ENCODE assay signal across 1 cellular context in the genomic region with DNA sequence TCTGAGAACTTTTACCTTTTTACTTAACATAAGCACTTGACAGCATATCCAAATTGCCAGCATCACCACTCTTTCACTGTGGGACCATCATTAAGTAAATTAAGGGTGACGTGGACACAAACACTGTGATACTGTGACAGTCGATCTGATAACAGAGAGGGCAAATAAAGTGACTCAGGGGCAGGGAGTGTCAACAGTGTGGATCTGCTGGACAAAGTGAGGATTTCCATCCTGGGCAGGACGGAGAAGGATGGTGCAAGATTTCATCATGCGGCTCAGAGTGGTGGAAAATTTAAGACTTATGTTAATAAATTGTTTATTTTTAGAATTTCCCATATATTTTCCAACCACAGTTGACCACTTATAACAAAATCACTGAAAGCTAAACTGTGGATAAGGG.
A peak's percentile ranks its signal among the peaks of the same experiment; 100 is the strongest.
TF ChIP-seq lines count a peak whose summit lies in the region.

No MANE protein-coding gene starts in this region.

TF ChIP-seq in HepG2, 621 proteins besides CTCF, POLR2A, EP300 and RAD21 (continued from another document and continues in another):
- no peak for TF ChIP-seq CBFB (CRISPR knock-in tag; IDR thresholded peaks at IDR 0.05)
- TF ChIP-seq SOX6 (IDR thresholded peaks at IDR 0.05), result no peak
- peak; percentile 80 for TF ChIP-seq SOX6 (CRISPR knock-in tag; IDR thresholded peaks at IDR 0.05)
- TF ChIP-seq, protein P1, sequence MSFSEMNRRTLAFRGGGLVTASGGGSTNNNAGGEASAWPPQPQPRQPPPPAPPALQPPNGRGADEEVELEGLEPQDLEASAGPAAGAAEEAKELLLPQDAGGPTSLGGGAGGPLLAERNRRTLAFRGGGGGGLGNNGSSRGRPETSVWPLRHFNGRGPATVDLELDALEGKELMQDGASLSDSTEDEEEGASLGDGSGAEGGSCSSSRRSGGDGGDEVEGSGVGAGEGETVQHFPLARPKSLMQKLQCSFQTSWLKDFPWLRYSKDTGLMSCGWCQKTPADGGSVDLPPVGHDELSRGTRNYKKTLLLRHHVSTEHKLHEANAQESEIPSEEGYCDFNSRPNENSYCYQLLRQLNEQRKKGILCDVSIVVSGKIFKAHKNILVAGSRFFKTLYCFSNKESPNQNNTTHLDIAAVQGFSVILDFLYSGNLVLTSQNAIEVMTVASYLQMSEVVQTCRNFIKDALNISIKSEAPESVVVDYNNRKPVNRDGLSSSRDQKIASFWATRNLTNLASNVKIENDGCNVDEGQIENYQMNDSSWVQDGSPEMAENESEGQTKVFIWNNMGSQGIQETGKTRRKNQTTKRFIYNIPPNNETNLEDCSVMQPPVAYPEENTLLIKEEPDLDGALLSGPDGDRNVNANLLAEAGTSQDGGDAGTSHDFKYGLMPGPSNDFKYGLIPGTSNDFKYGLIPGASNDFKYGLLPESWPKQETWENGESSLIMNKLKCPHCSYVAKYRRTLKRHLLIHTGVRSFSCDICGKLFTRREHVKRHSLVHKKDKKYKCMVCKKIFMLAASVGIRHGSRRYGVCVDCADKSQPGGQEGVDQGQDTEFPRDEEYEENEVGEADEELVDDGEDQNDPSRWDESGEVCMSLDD (CRISPR knock-in tag; IDR thresholded peaks at IDR 0.05; ENCODE audit: borderline replicate concordance), result no peak
- peak; percentile 30; the same call in 1 of the 2 replicates for TF ChIP-seq ZNF224 (CRISPR knock-in tag; IDR thresholded peaks at IDR 0.05)
- no peak for TF ChIP-seq LCORL (IDR thresholded peaks at IDR 0.05)
- TF ChIP-seq LCORL (CRISPR knock-in tag; IDR thresholded peaks at IDR 0.05), result peak; percentile 69; the same call in 1 of the 2 replicates
- TF ChIP-seq SMC3 (IDR thresholded peaks at IDR 0.05; ENCODE audit: low read length), result peak; percentile 33; the same call in 1 of the 2 replicates
- no peak for TF ChIP-seq ZNF550 (CRISPR knock-in tag; IDR thresholded peaks at IDR 0.05; ENCODE audit: borderline replicate concordance)
- TF ChIP-seq ZKSCAN5 (CRISPR knock-in tag; IDR thresholded peaks at IDR 0.05), result no peak
- no peak for TF ChIP-seq YY1 (IDR thresholded peaks at IDR 0.05; ENCODE audit: insufficient read depth, insufficient replicate concordance, low read depth, low read length)
- TF ChIP-seq, protein P2, sequence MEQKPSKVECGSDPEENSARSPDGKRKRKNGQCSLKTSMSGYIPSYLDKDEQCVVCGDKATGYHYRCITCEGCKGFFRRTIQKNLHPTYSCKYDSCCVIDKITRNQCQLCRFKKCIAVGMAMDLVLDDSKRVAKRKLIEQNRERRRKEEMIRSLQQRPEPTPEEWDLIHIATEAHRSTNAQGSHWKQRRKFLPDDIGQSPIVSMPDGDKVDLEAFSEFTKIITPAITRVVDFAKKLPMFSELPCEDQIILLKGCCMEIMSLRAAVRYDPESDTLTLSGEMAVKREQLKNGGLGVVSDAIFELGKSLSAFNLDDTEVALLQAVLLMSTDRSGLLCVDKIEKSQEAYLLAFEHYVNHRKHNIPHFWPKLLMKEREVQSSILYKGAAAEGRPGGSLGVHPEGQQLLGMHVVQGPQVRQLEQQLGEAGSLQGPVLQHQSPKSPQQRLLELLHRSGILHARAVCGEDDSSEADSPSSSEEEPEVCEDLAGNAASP (CRISPR knock-in tag; IDR thresholded peaks at IDR 0.05; ENCODE audit: borderline replicate concordance), result peak; percentile 85
- TF ChIP-seq ZNF672 (CRISPR knock-in tag; IDR thresholded peaks at IDR 0.05), result no peak
- no peak for TF ChIP-seq PHF8 (CRISPR knock-in tag; IDR thresholded peaks at IDR 0.05)
- TF ChIP-seq MXD4 (CRISPR knock-in tag; IDR thresholded peaks at IDR 0.05), result no peak
- TF ChIP-seq JDP2 (CRISPR knock-in tag; IDR thresholded peaks at IDR 0.05; ENCODE audit: borderline replicate concordance), result no peak
- TF ChIP-seq FOXO1 (CRISPR knock-in tag; IDR thresholded peaks at IDR 0.05), result peak; percentile 91
- TF ChIP-seq PHF20 (CRISPR knock-in tag; IDR thresholded peaks at IDR 0.05), result no peak
- no peak for TF ChIP-seq ZNF619 (CRISPR knock-in tag; IDR thresholded peaks at IDR 0.05)
- TF ChIP-seq ZNF558 (CRISPR knock-in tag; IDR thresholded peaks at IDR 0.05; ENCODE audit: borderline replicate concordance), result no peak
- TF ChIP-seq CBX2 (IDR thresholded peaks at IDR 0.05; ENCODE audit: low read depth, low read length), result no peak
- no peak for TF ChIP-seq CBX2 (CRISPR knock-in tag; IDR thresholded peaks at IDR 0.05; ENCODE audit: low read depth)
- no peak for TF ChIP-seq CBX1 (IDR thresholded peaks at IDR 0.05; ENCODE audit: low read depth)
- TF ChIP-seq, protein P3, sequence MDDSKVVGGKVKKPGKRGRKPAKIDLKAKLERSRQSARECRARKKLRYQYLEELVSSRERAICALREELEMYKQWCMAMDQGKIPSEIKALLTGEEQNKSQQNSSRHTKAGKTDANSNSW (CRISPR knock-in tag; IDR thresholded peaks at IDR 0.05; ENCODE audit: borderline replicate concordance), result no peak
- TF ChIP-seq KMT2A (CRISPR knock-in tag; IDR thresholded peaks at IDR 0.05), result no peak
- TF ChIP-seq AGO2 (optimal IDR thresholded peaks at IDR 0.05; ENCODE audit: low read depth, low read length), result no peak
- TF ChIP-seq ZNF737 (CRISPR knock-in tag; IDR thresholded peaks at IDR 0.05; ENCODE audit: borderline replicate concordance), result no peak
- TF ChIP-seq ETV5 (CRISPR knock-in tag; IDR thresholded peaks at IDR 0.05; ENCODE audit: borderline replicate concordance), result peak; percentile 47; the same call in 1 of the 2 replicates
- no peak for TF ChIP-seq RBAK (CRISPR knock-in tag; IDR thresholded peaks at IDR 0.05)
- no peak for TF ChIP-seq ATM (IDR thresholded peaks at IDR 0.05; ENCODE audit: borderline replicate concordance)
- 0 out of 2 replicates have a peak, but pooled peaks have one; percentile 59 for TF ChIP-seq ZNF878 (CRISPR knock-in tag; IDR thresholded peaks at IDR 0.05)
- TF ChIP-seq MXI1 (IDR thresholded peaks at IDR 0.05; ENCODE audit: borderline replicate concordance, low read depth, low read length), result peak; percentile 42; the same call in 1 of the 3 replicates
- peak; percentile 100 for TF ChIP-seq CEBPG (CRISPR knock-in tag; IDR thresholded peaks at IDR 0.05)
- no peak for TF ChIP-seq ZNF3 (CRISPR knock-in tag; IDR thresholded peaks at IDR 0.05)
- TF ChIP-seq IKZF4 (CRISPR knock-in tag; IDR thresholded peaks at IDR 0.05; ENCODE audit: borderline replicate concordance, low read depth, not compliant biosample characterization), result no peak
- no peak for TF ChIP-seq ZBTB7A (CRISPR knock-in tag; IDR thresholded peaks at IDR 0.05)
- peak; percentile 81; the same call in 1 of the 2 replicates for TF ChIP-seq GATA4 (IDR thresholded peaks at IDR 0.05; ENCODE audit: borderline replicate concordance, low read depth)
- TF ChIP-seq ZNF775 (CRISPR knock-in tag; IDR thresholded peaks at IDR 0.05; ENCODE audit: borderline replicate concordance), result no peak
- TF ChIP-seq BHLHE40 (IDR thresholded peaks at IDR 0.05; ENCODE audit: low read length), result peak; percentile 50; the same call in 1 of the 2 replicates
- TF ChIP-seq NONO (IDR thresholded peaks at IDR 0.05), result no peak
- TF ChIP-seq NONO (CRISPR knock-in tag; conservative IDR thresholded peaks at IDR 0.05), result no peak
- no peak for TF ChIP-seq ZFP90 (CRISPR knock-in tag; IDR thresholded peaks at IDR 0.05; ENCODE audit: borderline replicate concordance)
- no peak for TF ChIP-seq GFI1 (CRISPR knock-in tag; IDR thresholded peaks at IDR 0.05; ENCODE audit: borderline replicate concordance)
- no peak for TF ChIP-seq ZNF564 (CRISPR knock-in tag; IDR thresholded peaks at IDR 0.05)
- TF ChIP-seq, protein P4, sequence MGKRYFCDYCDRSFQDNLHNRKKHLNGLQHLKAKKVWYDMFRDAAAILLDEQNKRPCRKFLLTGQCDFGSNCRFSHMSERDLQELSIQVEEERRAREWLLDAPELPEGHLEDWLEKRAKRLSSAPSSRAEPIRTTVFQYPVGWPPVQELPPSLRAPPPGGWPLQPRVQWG (CRISPR knock-in tag; IDR thresholded peaks at IDR 0.05; ENCODE audit: borderline replicate concordance, low read depth), result no peak
- TF ChIP-seq MTF1 (CRISPR knock-in tag; IDR thresholded peaks at IDR 0.05), result no peak
- TF ChIP-seq FOXP1 (IDR thresholded peaks at IDR 0.05), result no peak
- peak; percentile 83 for TF ChIP-seq FOXP1 (CRISPR knock-in tag; IDR thresholded peaks at IDR 0.05)
- TF ChIP-seq ARNTL (CRISPR knock-in tag; IDR thresholded peaks at IDR 0.05), result no peak
- TF ChIP-seq ZFP37 (CRISPR knock-in tag; IDR thresholded peaks at IDR 0.05; ENCODE audit: borderline replicate concordance), result no peak
- peak; percentile 62 for TF ChIP-seq HNF4A (CRISPR knock-in tag; IDR thresholded peaks at IDR 0.05)
- TF ChIP-seq, protein P5, sequence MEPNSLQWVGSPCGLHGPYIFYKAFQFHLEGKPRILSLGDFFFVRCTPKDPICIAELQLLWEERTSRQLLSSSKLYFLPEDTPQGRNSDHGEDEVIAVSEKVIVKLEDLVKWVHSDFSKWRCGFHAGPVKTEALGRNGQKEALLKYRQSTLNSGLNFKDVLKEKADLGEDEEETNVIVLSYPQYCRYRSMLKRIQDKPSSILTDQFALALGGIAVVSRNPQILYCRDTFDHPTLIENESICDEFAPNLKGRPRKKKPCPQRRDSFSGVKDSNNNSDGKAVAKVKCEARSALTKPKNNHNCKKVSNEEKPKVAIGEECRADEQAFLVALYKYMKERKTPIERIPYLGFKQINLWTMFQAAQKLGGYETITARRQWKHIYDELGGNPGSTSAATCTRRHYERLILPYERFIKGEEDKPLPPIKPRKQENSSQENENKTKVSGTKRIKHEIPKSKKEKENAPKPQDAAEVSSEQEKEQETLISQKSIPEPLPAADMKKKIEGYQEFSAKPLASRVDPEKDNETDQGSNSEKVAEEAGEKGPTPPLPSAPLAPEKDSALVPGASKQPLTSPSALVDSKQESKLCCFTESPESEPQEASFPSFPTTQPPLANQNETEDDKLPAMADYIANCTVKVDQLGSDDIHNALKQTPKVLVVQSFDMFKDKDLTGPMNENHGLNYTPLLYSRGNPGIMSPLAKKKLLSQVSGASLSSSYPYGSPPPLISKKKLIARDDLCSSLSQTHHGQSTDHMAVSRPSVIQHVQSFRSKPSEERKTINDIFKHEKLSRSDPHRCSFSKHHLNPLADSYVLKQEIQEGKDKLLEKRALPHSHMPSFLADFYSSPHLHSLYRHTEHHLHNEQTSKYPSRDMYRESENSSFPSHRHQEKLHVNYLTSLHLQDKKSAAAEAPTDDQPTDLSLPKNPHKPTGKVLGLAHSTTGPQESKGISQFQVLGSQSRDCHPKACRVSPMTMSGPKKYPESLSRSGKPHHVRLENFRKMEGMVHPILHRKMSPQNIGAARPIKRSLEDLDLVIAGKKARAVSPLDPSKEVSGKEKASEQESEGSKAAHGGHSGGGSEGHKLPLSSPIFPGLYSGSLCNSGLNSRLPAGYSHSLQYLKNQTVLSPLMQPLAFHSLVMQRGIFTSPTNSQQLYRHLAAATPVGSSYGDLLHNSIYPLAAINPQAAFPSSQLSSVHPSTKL (CRISPR knock-in tag; IDR thresholded peaks at IDR 0.05), result peak; percentile 94
- 0 out of 2 replicates have a peak, but pooled peaks have one; percentile 9 for TF ChIP-seq SP5 (CRISPR knock-in tag; IDR thresholded peaks at IDR 0.05; ENCODE audit: borderline replicate concordance, low read depth)
- no peak for TF ChIP-seq KDM5A (IDR thresholded peaks at IDR 0.05; ENCODE audit: borderline replicate concordance, low read length)
- TF ChIP-seq ZBTB42 (CRISPR knock-in tag; IDR thresholded peaks at IDR 0.05), result no peak
- no peak for TF ChIP-seq MYC (CRISPR knock-in tag; IDR thresholded peaks at IDR 0.05; ENCODE audit: borderline replicate concordance)
- TF ChIP-seq CENPT (CRISPR knock-in tag; IDR thresholded peaks at IDR 0.05; ENCODE audit: low read depth), result no peak
- no peak for TF ChIP-seq CC2D1A (CRISPR knock-in tag; IDR thresholded peaks at IDR 0.05)
- no peak for TF ChIP-seq HDAC6 (IDR thresholded peaks at IDR 0.05; ENCODE audit: low read depth, low read length)
- TF ChIP-seq MATR3 (CRISPR knock-in tag; IDR thresholded peaks at IDR 0.05), result no peak
- TF ChIP-seq NKX3-1 (CRISPR knock-in tag; IDR thresholded peaks at IDR 0.05), result no peak
- TF ChIP-seq ZNF335 (CRISPR knock-in tag; IDR thresholded peaks at IDR 0.05), result 0 out of 2 replicates have a peak, but pooled peaks have one; percentile 38
- TF ChIP-seq NR2F6 (IDR thresholded peaks at IDR 0.05), result no peak; the same call in 1 of the 2 replicates
- TF ChIP-seq NR2F6 (CRISPR knock-in tag; IDR thresholded peaks at IDR 0.05), result peak; percentile 85
- no peak for TF ChIP-seq ZNF841 (CRISPR knock-in tag; IDR thresholded peaks at IDR 0.05; ENCODE audit: borderline replicate concordance)
- TF ChIP-seq, protein P6, sequence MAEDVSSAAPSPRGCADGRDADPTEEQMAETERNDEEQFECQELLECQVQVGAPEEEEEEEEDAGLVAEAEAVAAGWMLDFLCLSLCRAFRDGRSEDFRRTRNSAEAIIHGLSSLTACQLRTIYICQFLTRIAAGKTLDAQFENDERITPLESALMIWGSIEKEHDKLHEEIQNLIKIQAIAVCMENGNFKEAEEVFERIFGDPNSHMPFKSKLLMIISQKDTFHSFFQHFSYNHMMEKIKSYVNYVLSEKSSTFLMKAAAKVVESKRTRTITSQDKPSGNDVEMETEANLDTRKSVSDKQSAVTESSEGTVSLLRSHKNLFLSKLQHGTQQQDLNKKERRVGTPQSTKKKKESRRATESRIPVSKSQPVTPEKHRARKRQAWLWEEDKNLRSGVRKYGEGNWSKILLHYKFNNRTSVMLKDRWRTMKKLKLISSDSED (CRISPR knock-in tag; IDR thresholded peaks at IDR 0.05), result no peak
- TF ChIP-seq ZNF263 (CRISPR knock-in tag; IDR thresholded peaks at IDR 0.05), result no peak
- no peak for TF ChIP-seq RARG (CRISPR knock-in tag; IDR thresholded peaks at IDR 0.05; ENCODE audit: low read depth)
- TF ChIP-seq FLYWCH1 (CRISPR knock-in tag; IDR thresholded peaks at IDR 0.05), result no peak
- TF ChIP-seq ZNF282 (IDR thresholded peaks at IDR 0.05; ENCODE audit: partially characterized antibody), result no peak
- TF ChIP-seq PHF21A (CRISPR knock-in tag; IDR thresholded peaks at IDR 0.05), result peak; percentile 80; the same call in 1 of the 2 replicates
- no peak for TF ChIP-seq IRX3 (CRISPR knock-in tag; IDR thresholded peaks at IDR 0.05; ENCODE audit: borderline replicate concordance, low read depth)
- TF ChIP-seq, protein P7, sequence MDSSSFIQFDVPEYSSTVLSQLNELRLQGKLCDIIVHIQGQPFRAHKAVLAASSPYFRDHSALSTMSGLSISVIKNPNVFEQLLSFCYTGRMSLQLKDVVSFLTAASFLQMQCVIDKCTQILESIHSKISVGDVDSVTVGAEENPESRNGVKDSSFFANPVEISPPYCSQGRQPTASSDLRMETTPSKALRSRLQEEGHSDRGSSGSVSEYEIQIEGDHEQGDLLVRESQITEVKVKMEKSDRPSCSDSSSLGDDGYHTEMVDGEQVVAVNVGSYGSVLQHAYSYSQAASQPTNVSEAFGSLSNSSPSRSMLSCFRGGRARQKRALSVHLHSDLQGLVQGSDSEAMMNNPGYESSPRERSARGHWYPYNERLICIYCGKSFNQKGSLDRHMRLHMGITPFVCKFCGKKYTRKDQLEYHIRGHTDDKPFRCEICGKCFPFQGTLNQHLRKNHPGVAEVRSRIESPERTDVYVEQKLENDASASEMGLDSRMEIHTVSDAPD (CRISPR knock-in tag; IDR thresholded peaks at IDR 0.05), result no peak
- TF ChIP-seq TRIM24 (CRISPR knock-in tag; IDR thresholded peaks at IDR 0.05), result no peak
- peak; percentile 90 for TF ChIP-seq JUND (CRISPR knock-in tag; IDR thresholded peaks at IDR 0.05)
- TF ChIP-seq ZNF629 (CRISPR knock-in tag; conservative IDR thresholded peaks at IDR 0.05), result no peak
